Comparison of ENCODE assay signal across 16 cellular contexts in genomic region chr22:30718491-30718890, GRCh38. TPM values are rescaled to one million over a fixed set of nuclear protein-coding genes. Genes with fewer than 3 reads are reported as not detected.
DNase-seq lines count a peak whose midpoint lies in the region; ATAC-seq, FAIRE-seq and TF ChIP-seq lines count a peak whose summit lies in the region.
"Had no signal": no experiment of that assay in that cellular context is flagged by ENCODE, and none has a peak within 500 bp of the region (broad histone marks: within the 10 kb centered on the region; RNA-seq: fewer than 3 reads in every experiment).

No MANE protein-coding gene starts in this region.

- no peaks in the 10 kb centered on the region for H3K36me3 Mint-ChIP-seq in astrocyte (ENCODE audit: low read depth, unreplicated experiment)

- no peak overlapping the region for H3K4me3 Mint-ChIP-seq in astrocyte (ENCODE audit: unreplicated experiment)
- H3K4me3 Mint-ChIP-seq: CD8-positive, alpha-beta memory T cell had no signal

- H3K9me2 ChIP-seq in SK-N-SH = no peaks in the 10 kb centered on the region

- H3K56ac ChIP-seq in IMR-90 (ENCODE audit: extremely low read depth, insufficient read depth, low read length) = no peak overlapping the region

- WGBS in SK-N-SH (ENCODE audit: low lambda C conversion rate) = 89% methylated on average over 4 of the region's 4 CpGs
- 83% methylated on average over 1 of the region's 4 CpGs; no CpG with 5 or more reads in 1 of the 2 experiments for WGBS in IMR-90 (ENCODE audit: extremely low coverage in 2 of 2, insufficient read length in 1 of 2), 2 experiments
- 87 to 93% methylated on average over 4 of the region's 4 CpGs for WGBS in lung, 2 donors
- WGBS in mesenchymal stem cell = 93% methylated on average over 4 of the region's 4 CpGs

- H3K9ac ChIP-seq in SK-N-SH (no peak overlapping the region), IMR-90 (ENCODE audit: low read depth, low read length) (no peak overlapping the region), astrocyte (ENCODE audit: low read length) (no peak overlapping the region), mesenchymal stem cell (ENCODE audit: low read length) (no peak overlapping the region)
- H3K9ac ChIP-seq: BLaER1 had no signal

- intact Hi-C loops in IMR-90 (cut with micrococcal nuclease) = no loop called here

- H3K79me2 ChIP-seq in SK-N-SH (ENCODE audit: insufficient read depth) (no peaks in the 10 kb centered on the region), astrocyte (ENCODE audit: insufficient read depth, low read length) (no peaks in the 10 kb centered on the region)

- no peaks in the 10 kb centered on the region for H3K9me3 Mint-ChIP-seq in astrocyte (ENCODE audit: unreplicated experiment)
- H3K9me3 Mint-ChIP-seq: CD8-positive, alpha-beta memory T cell had no signal

- FAIRE-seq in astrocyte (lab: Jason Lieb, UNC) = no peak
- FAIRE-seq: H54 had no signal

- H4K91ac ChIP-seq in IMR-90 (ENCODE audit: insufficient read depth, low read depth, low read length) (no peak overlapping the region), mesenchymal stem cell (ENCODE audit: low read length) (no peak overlapping the region)

- no peaks in the 10 kb centered on the region for H3K36me3 ChIP-seq in SK-N-SH (replicated peaks in 1 of 2; ENCODE audit: control insufficient read depth in 1 of 2, insufficient read depth in 2 of 2, low read length in 1 of 2)
- H3K36me3 ChIP-seq in IMR-90 (ENCODE audit: control insufficient read depth, insufficient read depth, low read length) = no peaks in the 10 kb centered on the region
- no peaks in the 10 kb centered on the region for H3K36me3 ChIP-seq in astrocyte (ENCODE audit: insufficient read depth, low read length)
- no peaks in the 10 kb centered on the region for H3K36me3 ChIP-seq in lung (ENCODE audit: control insufficient read depth in 2 of 2, insufficient read depth in 2 of 2, low read length in 2 of 2)
- H3K36me3 ChIP-seq in mesenchymal stem cell (ENCODE audit: control insufficient read depth in 1 of 2, insufficient read depth in 2 of 2, low read depth in 1 of 2, low read length in 2 of 2) = no peaks in the 10 kb centered on the region
- H3K36me3 ChIP-seq: BLaER1 had no signal

- peaks cover 9% of the 10 kb centered on the region for H3K4me1 Mint-ChIP-seq in astrocyte (ENCODE audit: low read depth, unreplicated experiment)
- H3K4me1 Mint-ChIP-seq: CD8-positive, alpha-beta memory T cell had no signal

- H3K23ac ChIP-seq in IMR-90 (ENCODE audit: low read depth, low read length) = no peak overlapping the region
- no peak overlapping the region for H3K23ac ChIP-seq in mesenchymal stem cell (ENCODE audit: low read length in 2 of 2)

- TF ChIP-seq CTCF in SK-N-SH (IDR thresholded peaks at IDR 0.05) (no peak), IMR-90 (conservative IDR thresholded peaks at IDR 0.05; ENCODE audit: low read depth, low read length) (no peak), astrocyte (IDR thresholded peaks at IDR 0.05; ENCODE audit: insufficient read depth, low read depth, low read length) (no peak), lung (IDR thresholded peaks at IDR 0.05; ENCODE audit: control extremely low read depth, extremely low read depth) (no peak)

- no peak overlapping the region for H3K4me2 ChIP-seq in SK-N-SH
- no peak overlapping the region for H3K4me2 ChIP-seq in IMR-90 (ENCODE audit: low read depth, low read length)
- peak overlapping the region; percentile 49 for H3K4me2 ChIP-seq in astrocyte (ENCODE audit: low read length)
- H3K4me2 ChIP-seq in mesenchymal stem cell (ENCODE audit: low read length, poor library complexity, severe bottlenecking) = no peak overlapping the region
- H3K4me2 ChIP-seq: BLaER1 had no signal

- H2BK5ac ChIP-seq in IMR-90 (ENCODE audit: low read depth, low read length, poor library complexity, severe bottlenecking) = no peak overlapping the region
- no peak overlapping the region for H2BK5ac ChIP-seq in mesenchymal stem cell (ENCODE audit: low read depth, low read length, poor library complexity, severe bottlenecking)

- H2AFZ ChIP-seq in SK-N-SH (ENCODE audit: low read depth) (peak overlapping the region; percentile 39; the same call in 1 of the 2 replicates), IMR-90 (replicated peaks; ENCODE audit: low read length, poor library complexity) (no peak overlapping the region), astrocyte (ENCODE audit: low read depth, low read length) (no peak overlapping the region), mesenchymal stem cell (ENCODE audit: low read depth, low read length) (no peak overlapping the region)

- peaks cover 9% of the 10 kb centered on the region for H3K9me1 ChIP-seq in IMR-90 (ENCODE audit: insufficient read depth, low read length)

- H3K4ac ChIP-seq in IMR-90 (ENCODE audit: low read depth, low read length) (no peak overlapping the region; the same call in 1 of the 2 replicates), mesenchymal stem cell (ENCODE audit: low read depth in 1 of 2, low read length in 2 of 2) (no peak overlapping the region)

- H4K8ac ChIP-seq in IMR-90 (ENCODE audit: low read depth in 2 of 2, low read length in 2 of 2) = no peak overlapping the region; a peak in 1 of 4 replicates
- H4K8ac ChIP-seq in mesenchymal stem cell (ENCODE audit: low read length) = no peak overlapping the region

- H3F3A ChIP-seq in SK-N-SH (replicated peaks; ENCODE audit: insufficient read depth) = peaks cover 16% of the 10 kb centered on the region

- no TSS peak for BruUV-seq in IMR-90 (replicated peaks; lab: Mats Ljungman, UMichigan)

- peak overlapping the region; percentile 61 for H2AK5ac ChIP-seq in IMR-90 (ENCODE audit: low read depth, low read length)
- H2AK5ac ChIP-seq in mesenchymal stem cell (ENCODE audit: low read length, severe bottlenecking) = no peak overlapping the region

- H3K4me1 ChIP-seq in SK-N-SH (ENCODE audit: control insufficient read depth in 1 of 2, insufficient read depth in 2 of 2, low read depth in 1 of 2, low read length in 1 of 2) (peaks cover 11 to 15% of the 10 kb centered on the region in 2 experiments; a peak in 3 of 4 replicates), IMR-90 (ENCODE audit: control insufficient read depth, insufficient read depth, low read length) (peaks cover 6% of the 10 kb centered on the region), astrocyte (ENCODE audit: insufficient read depth, low read length) (peaks cover 19% of the 10 kb centered on the region), lung (ENCODE audit: control insufficient read depth in 2 of 2, insufficient read depth in 2 of 2, low read length in 2 of 2) (peaks cover 0 to 1% of the 10 kb centered on the region in 2 donors), mesenchymal stem cell (ENCODE audit: control insufficient read depth, insufficient read depth, low read depth, low read length) (peaks cover 4% of the 10 kb centered on the region)
- H3K4me1 ChIP-seq: BLaER1, Caco-2 had no signal

- no peak for TF ChIP-seq RAD21 in SK-N-SH (IDR thresholded peaks at IDR 0.05; ENCODE audit: low read length)
- no peak for TF ChIP-seq RAD21 in IMR-90 (IDR thresholded peaks at IDR 0.05; ENCODE audit: low read length)

- no peaks in the 10 kb centered on the region for H3K27me3 Mint-ChIP-seq in astrocyte (ENCODE audit: low read depth, unreplicated experiment)

- H3K4me3 ChIP-seq in SK-N-SH (ENCODE audit: low read depth in 2 of 2, low read length in 1 of 2) (no peak overlapping the region), IMR-90 (ENCODE audit: insufficient read depth, low read depth, low read length) (no peak overlapping the region), astrocyte (ENCODE audit: insufficient read depth, low read depth, low read length) (no peak overlapping the region), lung (no peak overlapping the region), mesenchymal stem cell (ENCODE audit: insufficient read depth in 1 of 2, low read depth in 1 of 2, low read length in 2 of 2) (no peak overlapping the region)
- H3K4me3 ChIP-seq: BLaER1 had no signal

- H2BK12ac ChIP-seq in mesenchymal stem cell (ENCODE audit: low read length in 2 of 2) = no peak overlapping the region

- H3K79me1 ChIP-seq in IMR-90 (ENCODE audit: low read depth in 1 of 2, low read length in 2 of 2) (no peaks in the 10 kb centered on the region), mesenchymal stem cell (replicated peaks; ENCODE audit: low read length, poor library complexity, severe bottlenecking) (no peaks in the 10 kb centered on the region)

- in situ Hi-C loops in IMR-90 (cut with MboI; ENCODE audit: low sequenced_read_pairs) = no loop called here

- DNase-seq in SK-N-SH (peak; percentile 37), IMR-90 (no peak), astrocyte (ENCODE audit: low read depth) (no peak), lung (ENCODE audit: low spot score) (no peak), NCI-H2081 (lab: John Stamatoyannopoulos, UW) (no peak), mesenchymal stem cell (no peak)
- DNase-seq: AML-193; Caco-2; CD8-positive, alpha-beta memory T cell; DMS53; GF-D8 had no signal

- H3K27ac Mint-ChIP-seq in astrocyte (ENCODE audit: unreplicated experiment) = no peak overlapping the region
- H3K27ac Mint-ChIP-seq: CD8-positive, alpha-beta memory T cell had no signal

- no peak for TF ChIP-seq EP300 in SK-N-SH (IDR thresholded peaks at IDR 0.05; ENCODE audit: borderline replicate concordance in 1 of 2, low read depth in 1 of 2, low read length in 1 of 2)

- CTCF ChIA-PET in SK-N-SH (lab: Yijun Ruan, JAX) (interaction anchor here (0.7 to 1.5 kb wide), 3 partner anchors 31 to 45 kb away, joined by 3 read pairs; no protein-coding TSS in a partner anchor), IMR-90 (lab: Yijun Ruan, JAX) (no interaction called here)

- dilution Hi-C loops in IMR-90 (cut with HindIII; ENCODE audit: low sequenced_read_pairs, unreplicated experiment) = no loop called here

- TF ChIP-seq POLR2A in IMR-90 (IDR thresholded peaks at IDR 0.05; ENCODE audit: low read depth, low read length) = no peak

- no peak overlapping the region for H2AK9ac ChIP-seq in IMR-90 (replicated peaks; ENCODE audit: low read depth, low read length, poor library complexity)

- H3K18ac ChIP-seq in IMR-90 (ENCODE audit: low read depth, low read length) = no peak overlapping the region; the same call in 1 of the 2 replicates
- H3K18ac ChIP-seq in mesenchymal stem cell (ENCODE audit: low read depth in 1 of 2, low read length in 2 of 2) = no peak overlapping the region

- no peaks in the 10 kb centered on the region for H3K27me3 ChIP-seq in SK-N-SH (ENCODE audit: insufficient read depth)
- no peaks in the 10 kb centered on the region for H3K27me3 ChIP-seq in IMR-90 (ENCODE audit: control insufficient read depth, insufficient read depth, low read length)
- H3K27me3 ChIP-seq in astrocyte (ENCODE audit: insufficient read depth, low read length) = no peaks in the 10 kb centered on the region
- no peaks in the 10 kb centered on the region for H3K27me3 ChIP-seq in lung (ENCODE audit: control insufficient read depth, insufficient read depth)
- no peaks in the 10 kb centered on the region for H3K27me3 ChIP-seq in mesenchymal stem cell (ENCODE audit: control insufficient read depth in 1 of 2, insufficient read depth in 1 of 2, low read length in 2 of 2)
- H3K27me3 ChIP-seq: BLaER1 had no signal

- H2BK20ac ChIP-seq in IMR-90 (ENCODE audit: low read depth, low read length) = peak overlapping the region; percentile 86; the same call in 1 of the 2 replicates

- H3K14ac ChIP-seq in IMR-90 (replicated peaks; ENCODE audit: low read depth, low read length) (peak overlapping the region; percentile 79; the same call in 1 of the 2 replicates), mesenchymal stem cell (ENCODE audit: low read length in 2 of 2) (no peak overlapping the region)

- H2BK120ac ChIP-seq in IMR-90 (ENCODE audit: low read depth, low read length) (peak overlapping the region; percentile 27; the same call in 1 of the 2 replicates), mesenchymal stem cell (ENCODE audit: low read depth, low read length) (no peak overlapping the region)

- no peak for ATAC-seq in SK-N-SH treated with all-trans-retinoic acid at 6 μM for 48 hours
- ATAC-seq in IMR-90 (ENCODE audit: low read depth) = no peak
- peak; percentile 27 for ATAC-seq in lung (ENCODE audit: insufficient read depth, low FRiP score)
- no peak for ATAC-seq in GM19463 (IDR thresholded peaks at IDR 0.05; ENCODE audit: unreplicated experiment)

- no peaks in the 10 kb centered on the region for H4K20me1 ChIP-seq in SK-N-SH (ENCODE audit: insufficient read depth)
- H4K20me1 ChIP-seq in IMR-90 (ENCODE audit: insufficient read depth, low read length) = no peaks in the 10 kb centered on the region
- H4K20me1 ChIP-seq in astrocyte (ENCODE audit: insufficient read depth, low read length) = no peaks in the 10 kb centered on the region
- H4K20me1 ChIP-seq: BLaER1 had no signal

- no peak overlapping the region for H4K5ac ChIP-seq in IMR-90 (ENCODE audit: low read depth, low read length)

- no peaks in the 10 kb centered on the region for H3K9me3 ChIP-seq in SK-N-SH
- H3K9me3 ChIP-seq in IMR-90 (ENCODE audit: control insufficient read depth, insufficient read depth, low read length) = no peaks in the 10 kb centered on the region
- H3K9me3 ChIP-seq in astrocyte (ENCODE audit: insufficient read depth, low read depth, low read length) = no peaks in the 10 kb centered on the region
- H3K9me3 ChIP-seq in lung (ENCODE audit: control insufficient read depth in 2 of 2, insufficient read depth in 1 of 2, low read length in 1 of 2) = no peaks in the 10 kb centered on the region
- H3K9me3 ChIP-seq in mesenchymal stem cell (ENCODE audit: control insufficient read depth, low read length) = no peaks in the 10 kb centered on the region
- H3K9me3 ChIP-seq: BLaER1, Caco-2 had no signal

- POLR2A ChIA-PET in SK-N-SH (lab: Yijun Ruan, JAX) = no interaction called here
- POLR2A ChIA-PET in IMR-90 (lab: Charles Lee; ENCODE audit: unreplicated experiment) = no interaction called here

- H2BK15ac ChIP-seq in IMR-90 (ENCODE audit: low read depth, low read length) (no peak overlapping the region), mesenchymal stem cell (ENCODE audit: low read depth, poor library complexity, severe bottlenecking) (no peak overlapping the region)

- H3K27ac ChIP-seq in SK-N-SH (ENCODE audit: low read depth in 2 of 2, low read length in 1 of 2) = peak overlapping the region; percentile 53 to 63
- no peak overlapping the region for H3K27ac ChIP-seq in IMR-90 (ENCODE audit: insufficient read depth, low read length)
- H3K27ac ChIP-seq in astrocyte (ENCODE audit: low read depth, low read length) = no peak overlapping the region
- no peak overlapping the region for H3K27ac ChIP-seq in lung (ENCODE audit: low read depth in 1 of 2, low read length in 1 of 2)
- no peak overlapping the region for H3K27ac ChIP-seq in mesenchymal stem cell (ENCODE audit: low read length, poor library complexity, severe bottlenecking)
- H3K27ac ChIP-seq: 22Rv1, BLaER1 had no signal

RNA-seq across cellular contexts. Expression of gene OSBP2, which starts 23.8 kb away (rescaled TPM):
- polyA plus RNA-seq in SK-N-SH (2012; rRNA removed) (2.6 and 3.1 TPM in 2 replicates), IMR-90 (2012; rRNA removed) (1.8 and 2.2 TPM in 2 replicates), lung (1 to 10 TPM; 1.1 to 1.4 TPM)
- polyA plus RNA-seq in SK-N-SH (2012; cell fraction: cytosol; rRNA removed) = 1.5 and 2.4 TPM in 2 replicates
- 4.3 and 4.6 TPM in 2 replicates for polyA plus RNA-seq in SK-N-SH (2012; cell fraction: nucleus; rRNA removed)
- total RNA-seq in IMR-90 (2012; rRNA removed) (1.7 and 2.2 TPM in 2 replicates), astrocyte (0.48 and 0.89 TPM in 2 replicates), lung (10 to 100 TPM in 1 of 2 donors, 1 to 10 TPM in 1; 3.9 to 12.3 TPM)
- 1.5 and 2.2 TPM in 2 replicates for polyA plus RNA-seq in IMR-90 (2012; cell fraction: cytosol; rRNA removed)
- polyA plus RNA-seq in IMR-90 (2012; cell fraction: nucleus; rRNA removed; ENCODE audit: low replicate concordance) = 3.1 and 3.8 TPM in 2 replicates
- polyA plus RNA-seq in mesenchymal stem cell (2013, experiment 1 of 2) = 0.21 TPM
- 0.21 TPM for polyA plus RNA-seq in mesenchymal stem cell (2013, experiment 2 of 2)

RNA-seq across cellular contexts. Expression of gene DUSP18, which starts 50.8 kb away (rescaled TPM):
- 11.7 and 13.9 TPM in 2 replicates for polyA plus RNA-seq in SK-N-SH (2012; rRNA removed)
- polyA plus RNA-seq in SK-N-SH (2012; cell fraction: cytosol; rRNA removed) = 5.2 and 7.8 TPM in 2 replicates
- polyA plus RNA-seq in SK-N-SH (2012; cell fraction: nucleus; rRNA removed) = 15.7 and 26.5 TPM in 2 replicates
- total RNA-seq in IMR-90 (2012; rRNA removed) = 12.2 and 14.9 TPM in 2 replicates
- polyA plus RNA-seq in IMR-90 (2012; rRNA removed) = 14.3 and 14.9 TPM in 2 replicates
- 8.3 and 15.5 TPM in 2 replicates for polyA plus RNA-seq in IMR-90 (2012; cell fraction: cytosol; rRNA removed)
- polyA plus RNA-seq in IMR-90 (2012; cell fraction: nucleus; rRNA removed; ENCODE audit: low replicate concordance) = 12.1 and 17.7 TPM in 2 replicates
- 8.6 and 10.2 TPM in 2 replicates for total RNA-seq in astrocyte
- total RNA-seq in lung = 10 to 100 TPM; 15.1 to 27.1 TPM
- polyA plus RNA-seq in lung = 10 to 100 TPM in 1 of 2 donors, 1 to 10 TPM in 1; 7.9 to 10.2 TPM
- polyA plus RNA-seq in mesenchymal stem cell (2013, experiment 1 of 2) = 8.2 TPM
- polyA plus RNA-seq in mesenchymal stem cell (2013, experiment 2 of 2) = 8.3 TPM

Comparison
In these comparisons a context has a peak if more than half of its experiments do, and no peak if none do; other contexts are left out.
1. H3K27ac ChIP-seq: peak in SK-N-SH (2 of 2); none in IMR-90 (single experiment), astrocyte (single experiment), lung (0 of 2) and mesenchymal stem cell (single experiment).